In genomic region chr11:118171274-118172062, GRCh38 we compare ENCODE assay signal across 8 cellular contexts. TPM values are rescaled to one million over a fixed set of nuclear protein-coding genes. Genes with fewer than 3 reads are reported as not detected.
DNase-seq lines count a peak whose midpoint lies in the region; ATAC-seq and TF ChIP-seq lines count a peak whose summit lies in the region.

No MANE protein-coding gene starts in this region.

- H3K27me3 Mint-ChIP-seq in Calu3 (ENCODE audit: unreplicated experiment), result peaks cover 48% of the 10 kb centered on the region
- peaks cover 56% of the 10 kb centered on the region for H3K27me3 Mint-ChIP-seq in neural progenitor cell (ENCODE audit: insufficient read depth, low read depth)

- H3K9ac ChIP-seq in HUES48 (ENCODE audit: low read depth, low read length), result no peak overlapping the region
- H3K9ac ChIP-seq in neural progenitor cell, result no peak overlapping the region

- DNase-seq in Calu3, result peak; percentile 67
- peak; percentile 54 for DNase-seq in RKO (ENCODE audit: low spot score)
- DNase-seq in activated T-helper 1 cell treated with anti-CD3 and anti-CD28 coated beads, Interleukin-2, amount 50 U/mL, for 16 hours (ENCODE audit: low read depth in 1 of 2, low spot score in 1 of 2), result peak; percentile 45 to 54
- peak; percentile 42 for DNase-seq in fibroblast of villous mesenchyme (ENCODE audit: low read depth)
- DNase-seq in neural progenitor cell (ENCODE audit: low spot score), result peak; percentile 91
- DNase-seq in stomach, result peak; percentile 78

- intact Hi-C loops in Calu3 (cut with micrococcal nuclease; ENCODE audit: unreplicated experiment), result loop anchor here (1.0 kb wide), 1 partner anchor 26 kb away; no protein-coding TSS in a partner anchor
- intact Hi-C loops in stomach (cut with DNase I; ENCODE audit: low total_unique reads), result no loop called here

- CTCF ChIA-PET in Calu3 (lab: Charles Lee), result interaction anchor here (0.6 to 1.9 kb wide), 7 partner anchors 9 to 663 kb away, joined by 3 to 14 read pairs (median 3); partner anchors contain the start of gene MPZL3

- H2AFZ ChIP-seq in neural progenitor cell (replicated peaks), result no peak overlapping the region

- no peak for ATAC-seq in GM19397 (IDR thresholded peaks at IDR 0.05; ENCODE audit: unreplicated experiment)

- H3F3A ChIP-seq in neural progenitor cell (ENCODE audit: low read depth), result peaks cover 11% of the 10 kb centered on the region

- peak overlapping the region; percentile 80 for H3K4me2 ChIP-seq in neural progenitor cell

- TF ChIP-seq POLR2A in stomach (IDR thresholded peaks at IDR 0.05), result no peak

- H3K4me1 ChIP-seq in HUES48 (ENCODE audit: control insufficient read depth, insufficient read depth, low read length) (peaks cover 35% of the 10 kb centered on the region), neural progenitor cell (peaks cover 28% of the 10 kb centered on the region), stomach (peaks cover 0 to 24% (median 12%) of the 10 kb centered on the region in 4 donors)

- H3K4me3 Mint-ChIP-seq in Calu3 (ENCODE audit: low read depth, unreplicated experiment), result no peak overlapping the region
- H3K4me3 Mint-ChIP-seq in neural progenitor cell, result no peak overlapping the region

- H3K4me1 Mint-ChIP-seq in Calu3 (ENCODE audit: low read depth, unreplicated experiment), result peaks cover 18% of the 10 kb centered on the region
- peaks cover 30% of the 10 kb centered on the region for H3K4me1 Mint-ChIP-seq in neural progenitor cell

- no TSS peak for BruUV-seq in Calu3 (replicated peaks; lab: Mats Ljungman, UMichigan)

- H3K27ac Mint-ChIP-seq in Calu3 (ENCODE audit: unreplicated experiment), result no peak overlapping the region
- H3K27ac Mint-ChIP-seq in neural progenitor cell, result no peak overlapping the region

- H3K4me3 ChIP-seq in HUES48 (ENCODE audit: low read depth, low read length) (peak overlapping the region; percentile 64), fibroblast of villous mesenchyme (ENCODE audit: low read depth, low read length) (no peak overlapping the region), neural progenitor cell (peak overlapping the region; percentile 42), stomach (peak overlapping the region in 1 of 4 donors; percentile 13)

- WGBS in stomach, 5 donors, result 4 to 9% (median 6%) methylated on average over 5 to 29 of the region's 29 CpGs

- peaks cover 93% of the 10 kb centered on the region for H3K27me3 ChIP-seq in HUES48 (ENCODE audit: control insufficient read depth, insufficient read depth, low read length)
- peaks cover 90% of the 10 kb centered on the region for H3K27me3 ChIP-seq in neural progenitor cell
- peaks cover 0 to 59% (median 0%) of the 10 kb centered on the region in 3 donors for H3K27me3 ChIP-seq in stomach

- H3K9me3 Mint-ChIP-seq in Calu3 (ENCODE audit: low read depth, unreplicated experiment), result no peaks in the 10 kb centered on the region
- no peaks in the 10 kb centered on the region for H3K9me3 Mint-ChIP-seq in neural progenitor cell

- no peak overlapping the region for H3K27ac ChIP-seq in HUES48 (ENCODE audit: low read depth, low read length)
- H3K27ac ChIP-seq in neural progenitor cell, result no peak overlapping the region
- no peak overlapping the region for H3K27ac ChIP-seq in stomach

- H3K9me3 ChIP-seq in HUES48 (ENCODE audit: control insufficient read depth, insufficient read depth, low read length), result no peaks in the 10 kb centered on the region
- no peaks in the 10 kb centered on the region for H3K9me3 ChIP-seq in neural progenitor cell (ENCODE audit: low read depth)
- no peaks in the 10 kb centered on the region for H3K9me3 ChIP-seq in stomach

- H4K20me1 ChIP-seq in neural progenitor cell (ENCODE audit: low read depth), result no peaks in the 10 kb centered on the region

- no peak for TF ChIP-seq EP300 in stomach (IDR thresholded peaks at IDR 0.05)

- no peaks in the 10 kb centered on the region for H3K79me2 ChIP-seq in neural progenitor cell (ENCODE audit: low read depth)

- H3K36me3 ChIP-seq in HUES48 (ENCODE audit: control insufficient read depth, insufficient read depth, low read length) (no peaks in the 10 kb centered on the region), neural progenitor cell (no peaks in the 10 kb centered on the region), stomach (no peaks in the 10 kb centered on the region)

- H3K36me3 Mint-ChIP-seq in Calu3 (ENCODE audit: insufficient read depth, unreplicated experiment) (no peaks in the 10 kb centered on the region), neural progenitor cell (no peaks in the 10 kb centered on the region)

- peak; percentile 69 for TF ChIP-seq CTCF in Calu3 (IDR thresholded peaks at IDR 0.05; ENCODE audit: unreplicated experiment)
- TF ChIP-seq CTCF in fibroblast of villous mesenchyme (IDR thresholded peaks at IDR 0.05; ENCODE audit: insufficient read depth, low read depth, low read length), result peak; percentile 86
- peak; percentile 91 for TF ChIP-seq CTCF in neural progenitor cell (IDR thresholded peaks at IDR 0.05)
- TF ChIP-seq CTCF in stomach (IDR thresholded peaks at IDR 0.05), result peak in 5 of 7 experiments; percentile 69 to 90 (median 81)

RNA-seq across cellular contexts. Expression of gene SCN2B, which starts 5.0 kb away (rescaled TPM):
- total RNA-seq in Calu3 (2022), result not detected in 2 replicates
- not detected in 2 replicates for total RNA-seq in fibroblast of villous mesenchyme
- 0.15 and 0.37 TPM in 2 replicates for total RNA-seq in neural progenitor cell (ENCODE audit: low replicate concordance)
- total RNA-seq in stomach, result under 1 TPM in 2 of 5 donors, not detected in 3; 0.29 to 0.92 TPM
- under 1 TPM; 0.12 to 0.46 (median 0.23) TPM for polyA plus RNA-seq in stomach

RNA-seq across cellular contexts. Expression of gene SCN4B, which starts 18.8 kb away (rescaled TPM):
- total RNA-seq in Calu3 (2022) (not detected in 2 replicates), fibroblast of villous mesenchyme (not detected in 2 replicates), neural progenitor cell (ENCODE audit: low replicate concordance) (3.6 and 7.1 TPM in 2 replicates), stomach (1 to 10 TPM in 2 of 5 donors, not detected in 3; 2.2 to 3.6 TPM)
- polyA plus RNA-seq in stomach, result 1 to 10 TPM in 2 of 3 donors, under 1 TPM in 1; 0.75 to 1.6 (median 1.2) TPM

RNA-seq across cellular contexts. Expression of gene JAML, which starts 53.3 kb away (rescaled TPM):
- total RNA-seq in Calu3 (2022), result 0.07 TPM in 1 of 2 replicates, not detected in the other
- not detected in 2 replicates for total RNA-seq in fibroblast of villous mesenchyme
- 0.09 TPM in 1 of 2 replicates, not detected in the other for total RNA-seq in neural progenitor cell (ENCODE audit: low replicate concordance)
- total RNA-seq in stomach, result 10 to 100 TPM in 4 of 5 donors, 1 to 10 TPM in 1; 9.2 to 35.0 (median 21.4) TPM
- 10 to 100 TPM in 1 of 3 donors, 1 to 10 TPM in 2; 3.7 to 14.5 (median 4.6) TPM for polyA plus RNA-seq in stomach
